Comparison of ENCODE assay signal across 22 cellular contexts in genomic region chr2:145797692-145798091, GRCh38.
DNase-seq lines count a peak whose midpoint lies in the region; ATAC-seq, FAIRE-seq and TF ChIP-seq lines count a peak whose summit lies in the region.
"Had no signal": no experiment of that assay in that cellular context is flagged by ENCODE, and none has a peak within 500 bp of the region (broad histone marks: within the 10 kb centered on the region; RNA-seq: fewer than 3 reads in every experiment).

No MANE protein-coding gene starts in this region.

- no peaks in the 10 kb centered on the region for H3K9me2 ChIP-seq in SK-N-SH

- intact Hi-C loops in endothelial cell of umbilical vein (cut with micrococcal nuclease): no loop called here

- BruUV-seq in endothelial cell of umbilical vein (replicated peaks; lab: Mats Ljungman, UMichigan): no TSS peak

- no peak for TF ChIP-seq RAD21 in SK-N-SH (IDR thresholded peaks at IDR 0.05; ENCODE audit: low read length)

- no peaks in the 10 kb centered on the region for H3K9me1 ChIP-seq in endothelial cell of umbilical vein (replicated peaks; ENCODE audit: control insufficient read depth, extremely low read depth, insufficient read depth, low read length)

- no peaks in the 10 kb centered on the region for H3K36me3 ChIP-seq in SK-N-SH (replicated peaks in 1 of 2; ENCODE audit: control insufficient read depth in 1 of 2, insufficient read depth in 2 of 2, low read length in 1 of 2)
- no peaks in the 10 kb centered on the region for H3K36me3 ChIP-seq in endothelial cell of umbilical vein (ENCODE audit: control insufficient read depth in 2 of 2, extremely low read depth in 1 of 2, insufficient read depth in 2 of 2, low read length in 2 of 2)
- H3K36me3 ChIP-seq: HAP-1, SJCRH30 had no signal

- FAIRE-seq in endothelial cell of umbilical vein (lab: Jason Lieb, UNC): peak; percentile 93
- FAIRE-seq: GM12892, GM18507, K562 had no signal

- no peak for TF ChIP-seq POLR2A in endothelial cell of umbilical vein (IDR thresholded peaks at IDR 0.05; ENCODE audit: low read depth, low read length)

- POLR2A ChIA-PET in SK-N-SH (lab: Yijun Ruan, JAX) (no interaction called here), endothelial cell of umbilical vein (lab: Charles Lee) (no interaction called here)

- peak; percentile 58 for DNase-seq in HT1080 (ENCODE audit: low read depth)
- DNase-seq in SK-N-SH: no peak
- peak; percentile 49 for DNase-seq in endothelial cell of umbilical vein (ENCODE audit: low read depth, low spot score)
- DNase-seq in pulmonary artery endothelial cell (ENCODE audit: low read depth, low spot score): peak; percentile 35
- no peak for DNase-seq in stimulated activated naive CD4-positive, alpha-beta T cell (lab: John Stamatoyannopoulos, UW)
- DNase-seq: ACHN; C1 segment of cervical spinal cord; CD8-positive, alpha-beta memory T cell; DMS53; MV-4-11; NCI-H1417; NCI-H187 treated with DMSO at 0.1 percent for 48 hours; NCI-H345; NCI-H524 treated with DMSO at 0.1 percent for 48 hours; SJCRH30 had no signal

- no peaks in the 10 kb centered on the region for H3K27me3 ChIP-seq in SK-N-SH (ENCODE audit: insufficient read depth)
- H3K27me3 ChIP-seq in endothelial cell of umbilical vein (ENCODE audit: control insufficient read depth in 2 of 2, insufficient read depth in 2 of 2, low read length in 2 of 2): no peaks in the 10 kb centered on the region
- H3K27me3 ChIP-seq: SJCRH30 had no signal

- 42% methylated on average over 4 of the region's 4 CpGs for WGBS in SK-N-SH (ENCODE audit: low lambda C conversion rate)

- H4K20me1 ChIP-seq in SK-N-SH (ENCODE audit: insufficient read depth): no peaks in the 10 kb centered on the region
- no peaks in the 10 kb centered on the region for H4K20me1 ChIP-seq in endothelial cell of umbilical vein (replicated peaks; ENCODE audit: control insufficient read depth, extremely low read depth, insufficient read depth, low read length)

- H3K79me2 ChIP-seq in SK-N-SH (ENCODE audit: insufficient read depth): no peaks in the 10 kb centered on the region
- no peaks in the 10 kb centered on the region for H3K79me2 ChIP-seq in endothelial cell of umbilical vein (ENCODE audit: control insufficient read depth, insufficient read depth, low read length)

- H3F3A ChIP-seq in SK-N-SH (replicated peaks; ENCODE audit: insufficient read depth): peaks cover 9% of the 10 kb centered on the region

- H3K4me3 ChIP-seq in SK-N-SH (ENCODE audit: low read depth in 2 of 2, low read length in 1 of 2) (no peak overlapping the region), endothelial cell of umbilical vein (replicated peaks in 1 of 3; ENCODE audit: insufficient read depth in 1 of 3, low read depth in 1 of 3, low read length in 3 of 3) (no peak overlapping the region)
- H3K4me3 ChIP-seq: HAP-1, K562, SJCRH30 had no signal

- H3K9ac ChIP-seq in SK-N-SH (no peak overlapping the region), endothelial cell of umbilical vein (replicated peaks; ENCODE audit: extremely low read depth, insufficient read depth, low read length) (no peak overlapping the region)

- ATAC-seq in HG03469 (IDR thresholded peaks at IDR 0.05; ENCODE audit: unreplicated experiment) (no peak), GM18861 (IDR thresholded peaks at IDR 0.05; ENCODE audit: unreplicated experiment) (no peak), GM19455 (IDR thresholded peaks at IDR 0.05; ENCODE audit: unreplicated experiment) (no peak)
- ATAC-seq: K562 had no signal

- CTCF ChIA-PET in SK-N-SH (lab: Yijun Ruan, JAX): no interaction called here
- CTCF ChIA-PET in endothelial cell of umbilical vein (lab: Charles Lee): no interaction called here

- TF ChIP-seq EP300 in SK-N-SH (IDR thresholded peaks at IDR 0.05; ENCODE audit: borderline replicate concordance in 1 of 2, low read depth in 1 of 2, low read length in 1 of 2): peak; percentile 16 to 70; a peak in 1 of 4 replicates

- H3K27ac ChIP-seq in SK-N-SH (ENCODE audit: low read depth in 2 of 2, low read length in 1 of 2) (peak overlapping the region in 1 of 2 experiments; percentile 41; a peak in 2 of 4 replicates), endothelial cell of umbilical vein (ENCODE audit: insufficient read depth, low read depth, low read length) (no peak overlapping the region)
- H3K27ac ChIP-seq: SJCRH30 had no signal

- dilution Hi-C loops in endothelial cell of umbilical vein (cut with MboI; ENCODE audit: extremely low pct_ligation_motif_present, low sequenced_read_pairs): no loop called here

- H2AFZ ChIP-seq in SK-N-SH (ENCODE audit: low read depth): no peak overlapping the region; the same call in 1 of the 2 replicates
- no peak overlapping the region for H2AFZ ChIP-seq in endothelial cell of umbilical vein (ENCODE audit: low read depth, low read length)

- TF ChIP-seq CTCF in SK-N-SH (IDR thresholded peaks at IDR 0.05): no peak
- no peak for TF ChIP-seq CTCF in endothelial cell of umbilical vein (IDR thresholded peaks at IDR 0.05; ENCODE audit: extremely low read depth in 1 of 2, insufficient read depth in 1 of 2, low read depth in 1 of 2, low read length in 2 of 2)

- H3K4me2 ChIP-seq in SK-N-SH (no peak overlapping the region), endothelial cell of umbilical vein (ENCODE audit: insufficient read depth, low read length) (peak overlapping the region; percentile 42)

- H3K4me1 ChIP-seq in SK-N-SH (ENCODE audit: control insufficient read depth in 1 of 2, insufficient read depth in 2 of 2, low read depth in 1 of 2, low read length in 1 of 2) (peaks cover 0 to 4% of the 10 kb centered on the region in 2 experiments; a peak in 1 of 4 replicates), endothelial cell of umbilical vein (ENCODE audit: control insufficient read depth, extremely low read depth, insufficient read depth, low read length) (peaks cover 15% of the 10 kb centered on the region)
- H3K4me1 ChIP-seq: HAP-1, SJCRH30 had no signal

- H3K9me3 ChIP-seq in SK-N-SH: no peaks in the 10 kb centered on the region
- H3K9me3 ChIP-seq in endothelial cell of umbilical vein (replicated peaks; ENCODE audit: control insufficient read depth, insufficient read depth, low read length): no peaks in the 10 kb centered on the region
- H3K9me3 ChIP-seq: HAP-1, SJCRH30 had no signal

TF ChIP-seq in SK-N-SH, 30 proteins besides CTCF, POLR2A, EP300 and RAD21 (continues in another document):
- TF ChIP-seq REST (IDR thresholded peaks at IDR 0.05; ENCODE audit: low read depth, low read length) (no peak), CHD2 (IDR thresholded peaks at IDR 0.05; ENCODE audit: low read length, partially characterized antibody) (no peak), TAF1 (IDR thresholded peaks at IDR 0.05; ENCODE audit: borderline replicate concordance, low read depth, low read length) (no peak)

TF ChIP-seq in endothelial cell of umbilical vein, 7 proteins besides CTCF, POLR2A, EP300 and RAD21:
- TF ChIP-seq GATA2 (IDR thresholded peaks at IDR 0.05; ENCODE audit: insufficient read depth, insufficient read length, low read depth, low read length) (peak; percentile 95), FOS (IDR thresholded peaks at IDR 0.05; ENCODE audit: borderline replicate concordance, insufficient read depth, low read length) (peak; percentile 93), EZH2 (IDR thresholded peaks at IDR 0.05; ENCODE audit: borderline replicate concordance, low read depth, low read length, severe bottlenecking) (no peak), MYC (IDR thresholded peaks at IDR 0.05; ENCODE audit: low read depth, low read length) (no peak), POLR2AphosphoS5 (IDR thresholded peaks at IDR 0.05; ENCODE audit: insufficient read depth, low read depth, low read length) (peak; percentile 45), MAX (IDR thresholded peaks at IDR 0.05; ENCODE audit: insufficient read depth, insufficient read length) (no peak), JUN (IDR thresholded peaks at IDR 0.05; ENCODE audit: borderline replicate concordance, insufficient read depth, insufficient read length, low read depth) (peak; percentile 64)

Comparison
In these comparisons a context has a peak if more than half of its experiments do, and no peak if none do; other contexts are left out.
1. DNase-seq: peak in HT1080 (single experiment), endothelial cell of umbilical vein (single experiment) and pulmonary artery endothelial cell (single experiment); none in SK-N-SH (single experiment) and stimulated activated naive CD4-positive, alpha-beta T cell (0 of 6).